32 cellular contexts compared by ENCODE assay signal in genomic region chr2:83305758-83306378, GRCh38.
"Had no signal": no experiment of that assay in that cellular context is flagged by ENCODE, and none has a peak within 500 bp of the region (broad histone marks: within the 10 kb centered on the region; RNA-seq: fewer than 3 reads in every experiment).

No MANE protein-coding gene starts in this region.

- H3K4me1 Mint-ChIP-seq: activated CD4-positive, alpha-beta T cell treated with anti-CD3 and anti-CD28 coated beads, Interleukin-2, amount 10 ng/mL, durations not matched to agents 24 days and 14 days; activated naive CD8-positive, alpha-beta T cell treated with anti-CD3 and anti-CD28 coated beads for 36 hours; activated T-helper 17 cell treated with anti-CD3 and anti-CD28 coated beads, Interleukin-2, amount 50 U/mL, for 72 hours had no signal

- H3K27me3 ChIP-seq: brain microvascular endothelial cell had no signal

- FAIRE-seq: RCC 7860 had no signal

- H3K9me3 Mint-ChIP-seq: activated CD4-positive, alpha-beta T cell treated with anti-CD3 and anti-CD28 coated beads, Interleukin-2, amount 10 ng/mL, durations not matched to agents 24 days and 14 days; activated naive CD8-positive, alpha-beta T cell treated with anti-CD3 and anti-CD28 coated beads for 36 hours; activated T-helper 17 cell treated with anti-CD3 and anti-CD28 coated beads, Interleukin-2, amount 50 U/mL, for 72 hours had no signal

- H3K4me2 ChIP-seq: PC-9 had no signal

- DNase-seq: activated CD4-positive, alpha-beta T cell treated with anti-CD3 and anti-CD28 coated beads, Interleukin-2, amount 10 ng/mL, durations not matched to agents 24 days and 14 days; activated CD4-positive, alpha-beta T cell treated with anti-CD3 and anti-CD28 coated beads, Interleukin-2, amount 50 U/mL, for 4 hours; activated CD4-positive, CD25-positive, alpha-beta regulatory T cell; activated CD8-positive, alpha-beta T cell treated with anti-CD3 and anti-CD28 coated beads for 36 hours; activated effector memory CD4-positive, alpha-beta T cell treated with anti-CD3 and anti-CD28 coated beads, Interleukin-2, amount 50 U/mL, for 16 hours; activated naive CD4-positive, alpha-beta T cell; activated naive CD4-positive, alpha-beta T cell treated with anti-CD3 and anti-CD28 coated beads, Interleukin-2, amount 50 U/mL, for 16 hours; activated naive CD8-positive, alpha-beta T cell treated with anti-CD3 and anti-CD28 coated beads for 36 hours; activated T-cell treated with anti-CD3 and anti-CD28 coated beads, Interleukin-2, amount 50 U/mL, for 1 hour; activated T-cell treated with anti-CD3 and anti-CD28 coated beads, Interleukin-2, amount 50 U/mL, for 72 hours; amniotic stem cell; brain microvascular endothelial cell; central memory CD4-positive, alpha-beta T cell; NCI-H1105 treated with DMSO at 0.1 percent for 48 hours; NCI-H1436; NCI-H1694; NCI-H1930; NCI-H2081 treated with DMSO at 0.1 percent for 48 hours; NCI-H226; NCI-H446 treated with DMSO at 0.1 percent for 48 hours; NCI-H524 treated with DMSO at 0.1 percent for 48 hours; PC-9; SIG-M5; T-helper 1 cell; T-helper 2 cell; T-helper 9 cell; WERI-Rb-1 had no signal

- ATAC-seq: activated CD8-positive, alpha-beta T cell treated with anti-CD3 and anti-CD28 coated beads for 36 hours; activated T-cell treated with anti-CD3 and anti-CD28 coated beads, Interleukin-2, amount 50 U/mL, for 72 hours; activated T-helper 17 cell treated with anti-CD3 and anti-CD28 coated beads, Interleukin-2, amount 50 U/mL, for 72 hours; Right ventricle myocardium inferior; SK-N-SH treated with all-trans-retinoic acid at 6 μM for 48 hours had no signal

- H3K27ac Mint-ChIP-seq: activated CD4-positive, alpha-beta T cell treated with anti-CD3 and anti-CD28 coated beads, Interleukin-2, amount 10 ng/mL, durations not matched to agents 24 days and 14 days; activated CD8-positive, alpha-beta T cell treated with anti-CD3 and anti-CD28 coated beads for 36 hours; activated naive CD8-positive, alpha-beta T cell treated with anti-CD3 and anti-CD28 coated beads for 36 hours; activated T-cell treated with anti-CD3 and anti-CD28 coated beads, Interleukin-2, amount 50 U/mL, for 72 hours; activated T-helper 17 cell treated with anti-CD3 and anti-CD28 coated beads, Interleukin-2, amount 50 U/mL, for 72 hours had no signal

- H3K27me3 Mint-ChIP-seq: activated CD4-positive, alpha-beta T cell treated with anti-CD3 and anti-CD28 coated beads, Interleukin-2, amount 10 ng/mL, durations not matched to agents 24 days and 14 days; activated CD8-positive, alpha-beta T cell treated with anti-CD3 and anti-CD28 coated beads for 36 hours; activated naive CD8-positive, alpha-beta T cell treated with anti-CD3 and anti-CD28 coated beads for 36 hours; activated T-helper 17 cell treated with anti-CD3 and anti-CD28 coated beads, Interleukin-2, amount 50 U/mL, for 72 hours had no signal

- H3K36me3 ChIP-seq: brain microvascular endothelial cell, WERI-Rb-1 had no signal

- H2AFZ ChIP-seq: PC-9 had no signal

- H3K4me3 Mint-ChIP-seq: activated CD4-positive, alpha-beta T cell treated with anti-CD3 and anti-CD28 coated beads, Interleukin-2, amount 10 ng/mL, durations not matched to agents 24 days and 14 days; activated CD8-positive, alpha-beta T cell treated with anti-CD3 and anti-CD28 coated beads for 36 hours; activated naive CD8-positive, alpha-beta T cell treated with anti-CD3 and anti-CD28 coated beads for 36 hours; activated T-cell treated with anti-CD3 and anti-CD28 coated beads, Interleukin-2, amount 50 U/mL, for 72 hours; activated T-helper 17 cell treated with anti-CD3 and anti-CD28 coated beads, Interleukin-2, amount 50 U/mL, for 72 hours had no signal

- H3K36me3 Mint-ChIP-seq: activated naive CD8-positive, alpha-beta T cell treated with anti-CD3 and anti-CD28 coated beads for 36 hours had no signal

- H3K27ac ChIP-seq: brain microvascular endothelial cell, PC-9, RWPE1, WERI-Rb-1 had no signal

- H3K4me3 ChIP-seq: PC-9 had no signal
